Comparison of ENCODE assay signal across 13 cellular contexts in genomic region chr12:109832534-109833306, GRCh38. TPM values are rescaled to one million over a fixed set of nuclear protein-coding genes. Genes with fewer than 3 reads are reported as not detected.
DNase-seq lines count a peak whose midpoint lies in the region; ATAC-seq and TF ChIP-seq lines count a peak whose summit lies in the region.
"Had no signal": no experiment of that assay in that cellular context is flagged by ENCODE, and none has a peak within 500 bp of the region (broad histone marks: within the 10 kb centered on the region; RNA-seq: fewer than 3 reads in every experiment).

No MANE protein-coding gene starts in this region.

- H3K4me3 ChIP-seq in breast epithelium = peak overlapping the region; percentile 49 to 70 (median 60)
- peak overlapping the region; percentile 49 to 63 (median 52) for H3K4me3 ChIP-seq in esophagus muscularis mucosa
- no peak overlapping the region for H3K4me3 ChIP-seq in mucosa of stomach (ENCODE audit: low read length)
- H3K4me3 ChIP-seq in upper lobe of right lung = peak overlapping the region; percentile 52

- intact Hi-C loops in breast epithelium (cut with DNase I; ENCODE audit: low total_unique reads) = no loop called here
- intact Hi-C loops in MCF 10A (cut with micrococcal nuclease) = no loop called here
- intact Hi-C loops in esophagus muscularis mucosa (cut with DNase I) = no loop called here
- intact Hi-C loops in upper lobe of right lung (cut with DNase I) = no loop called here

- no peak for ATAC-seq in upper lobe of right lung

- no peaks in the 10 kb centered on the region for H3K36me3 Mint-ChIP-seq in MCF 10A (ENCODE audit: insufficient read depth, unreplicated experiment)
- H3K36me3 Mint-ChIP-seq: immature natural killer cell had no signal

- H3K27ac ChIP-seq in breast epithelium (peak overlapping the region in 1 of 2 donors; percentile 58), esophagus muscularis mucosa (replicated peaks in 1 of 4) (no peak overlapping the region), upper lobe of right lung (no peak overlapping the region), RWPE1 (no peak overlapping the region)

- H3K27me3 ChIP-seq in breast epithelium (no peaks in the 10 kb centered on the region), esophagus muscularis mucosa (peaks cover 4 to 63% (median 6%) of the 10 kb centered on the region in 4 donors), mucosa of stomach (ENCODE audit: control insufficient read depth, insufficient read depth, low read length) (peaks cover 20% of the 10 kb centered on the region), upper lobe of right lung (peaks cover 11% of the 10 kb centered on the region)

- no peaks in the 10 kb centered on the region for H3K27me3 Mint-ChIP-seq in MCF 10A (ENCODE audit: insufficient read depth, unreplicated experiment)

- CTCF ChIA-PET in MCF 10A (lab: Yijun Ruan, JAX) (interaction anchor here (4.2 kb wide), 2 partner anchors 12 to 27 kb away, joined by 24 to 25 read pairs; no protein-coding TSS in a partner anchor), RWPE1 (lab: Yijun Ruan, JAX) (interaction anchor here (0.7 to 1.0 kb wide), 2 partner anchors 13 to 235 kb away, joined by 3 to 4 read pairs; no protein-coding TSS in a partner anchor)

- DNase-seq in breast epithelium (ENCODE audit: low spot score in 2 of 2) (no peak), MCF 10A (ENCODE audit: unreplicated experiment) (no peak), esophagus muscularis mucosa (ENCODE audit: extremely low spot score) (no peak), upper lobe of right lung (no peak), NCI-H2107 treated with DMSO at 0.1 percent for 48 hours (lab: John Stamatoyannopoulos, UW; ENCODE audit: unreplicated experiment) (no peak), RWPE1 (ENCODE audit: low spot score) (no peak), germinal center (ENCODE audit: low spot score) (no peak)
- DNase-seq: activated CD8-positive, alpha-beta memory T cell treated with anti-CD3 and anti-CD28 coated beads, Interleukin-2, amount 50 U/mL, for 4 hours; central memory CD4-positive, alpha-beta T cell; immature natural killer cell had no signal

- no peak for TF ChIP-seq EP300 in esophagus muscularis mucosa (IDR thresholded peaks at IDR 0.05)

- H3K9me3 Mint-ChIP-seq in MCF 10A (ENCODE audit: unreplicated experiment) = no peaks in the 10 kb centered on the region
- H3K9me3 Mint-ChIP-seq: immature natural killer cell had no signal

- H3K4me1 Mint-ChIP-seq in MCF 10A (ENCODE audit: insufficient read depth, unreplicated experiment) = peaks cover 10% of the 10 kb centered on the region
- H3K4me1 Mint-ChIP-seq: immature natural killer cell had no signal

- no peaks in the 10 kb centered on the region for H3K9me3 ChIP-seq in breast epithelium
- no peaks in the 10 kb centered on the region for H3K9me3 ChIP-seq in esophagus muscularis mucosa
- no peaks in the 10 kb centered on the region for H3K9me3 ChIP-seq in mucosa of stomach (ENCODE audit: control insufficient read depth, low read length)
- no peaks in the 10 kb centered on the region for H3K9me3 ChIP-seq in upper lobe of right lung

- H3K36me3 ChIP-seq in breast epithelium (no peaks in the 10 kb centered on the region), esophagus muscularis mucosa (no peaks in the 10 kb centered on the region), mucosa of stomach (ENCODE audit: control insufficient read depth, insufficient read depth, low read length) (no peaks in the 10 kb centered on the region), upper lobe of right lung (no peaks in the 10 kb centered on the region)

- no peak for TF ChIP-seq CTCF in breast epithelium (IDR thresholded peaks at IDR 0.05)
- no peak for TF ChIP-seq CTCF in MCF 10A (IDR thresholded peaks at IDR 0.05; ENCODE audit: unreplicated experiment)
- no peak for TF ChIP-seq CTCF in esophagus muscularis mucosa (IDR thresholded peaks at IDR 0.05)
- no peak for TF ChIP-seq CTCF in upper lobe of right lung (IDR thresholded peaks at IDR 0.05)
- TF ChIP-seq CTCF in RWPE1 (conservative IDR thresholded peaks at IDR 0.05; ENCODE audit: low read depth) = no peak

- no peak overlapping the region for H3K4me3 Mint-ChIP-seq in MCF 10A (ENCODE audit: unreplicated experiment)

- H3K9ac ChIP-seq in mucosa of stomach (ENCODE audit: low read length) = peak overlapping the region; percentile 53

- 26% methylated on average over 10 of the region's 31 CpGs for WGBS in esophagus muscularis mucosa

- POLR2A ChIA-PET in MCF 10A (lab: Yijun Ruan, JAX) = interaction anchor here (0.9 kb wide), 1 partner anchor 12 kb away, joined by 3 read pairs; no protein-coding TSS in a partner anchor
- POLR2A ChIA-PET in RWPE1 (lab: Yijun Ruan, JAX; ENCODE audit: low non-redundant PET) = no interaction called here

- no peak overlapping the region for H3K27ac Mint-ChIP-seq in MCF 10A (ENCODE audit: low read depth, unreplicated experiment)
- H3K27ac Mint-ChIP-seq: immature natural killer cell had no signal

- no peak for TF ChIP-seq POLR2A in breast epithelium (IDR thresholded peaks at IDR 0.05)
- TF ChIP-seq POLR2A in esophagus muscularis mucosa (IDR thresholded peaks at IDR 0.05; ENCODE audit: low read depth) = no peak

- no TSS peak for BruUV-seq in MCF 10A (replicated peaks; lab: Mats Ljungman, UMichigan)

- H3K4me1 ChIP-seq in breast epithelium (no peaks in the 10 kb centered on the region), esophagus muscularis mucosa (peaks cover 2 to 18% (median 11%) of the 10 kb centered on the region in 4 donors), mucosa of stomach (ENCODE audit: control insufficient read depth, insufficient read depth, low read length) (peaks cover 7% of the 10 kb centered on the region), upper lobe of right lung (no peaks in the 10 kb centered on the region)

RNA-seq across cellular contexts. Expression of gene TRPV4, which starts 0.5 kb away (rescaled TPM):
- total RNA-seq in breast epithelium (1 to 10 TPM in 2 of 3 donors, under 1 TPM in 1; 0.64 to 6.4 (median 2.0) TPM), MCF 10A (2022) (0.09 and 0.15 TPM in 2 replicates), esophagus muscularis mucosa (under 1 TPM; under 0.01 to 0.63 (median 0.35) TPM), upper lobe of right lung (4.5 TPM)
- total RNA-seq: G401; T-helper 2 cell treated with Interferon-gamma antibody and Interleukin-4, amounts not matched to agents 100 ng/mL and 5 ng/mL, for 36 hours had no signal

RNA-seq across cellular contexts. Expression of gene GLTP, which starts 47.6 kb away (rescaled TPM):
- total RNA-seq in breast epithelium = 10 to 100 TPM; 38.2 to 53.1 (median 40.1) TPM
- total RNA-seq in MCF 10A (2022) = 37.2 and 53.3 TPM in 2 replicates
- total RNA-seq in esophagus muscularis mucosa = 10 to 100 TPM; 37.0 to 47.7 (median 39.6) TPM
- total RNA-seq in upper lobe of right lung = 44.0 TPM
